2 cellular contexts compared by ENCODE assay signal in the genomic region with DNA sequence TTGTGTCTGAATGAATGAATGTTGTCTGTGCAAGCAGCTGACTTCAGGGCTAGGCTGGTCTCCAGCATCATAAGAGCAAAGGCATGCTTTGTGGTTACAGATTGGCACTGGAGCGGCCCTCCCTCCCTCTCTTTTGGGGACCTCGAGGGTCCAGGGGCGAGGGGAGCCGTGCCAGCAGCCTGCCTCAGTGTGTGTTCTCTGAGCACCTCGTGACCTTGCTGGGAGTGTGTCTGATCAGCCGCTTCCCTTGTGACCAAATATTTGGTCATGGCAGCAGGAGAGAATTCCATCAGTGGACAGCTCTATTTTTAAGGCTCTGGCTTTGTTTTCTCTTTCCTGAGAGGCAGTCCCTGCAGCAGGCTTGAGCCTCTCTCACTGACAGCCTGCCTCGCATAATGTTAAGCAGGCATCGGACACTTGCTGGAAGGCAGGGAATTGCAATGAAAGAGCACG.
TF ChIP-seq lines count a peak whose summit lies in the region.

No MANE protein-coding gene starts in this region.

TF ChIP-seq in SK-N-SH, 30 proteins besides CTCF, POLR2A, EP300 and RAD21 (continued from another document):
- TF ChIP-seq, protein P1, sequence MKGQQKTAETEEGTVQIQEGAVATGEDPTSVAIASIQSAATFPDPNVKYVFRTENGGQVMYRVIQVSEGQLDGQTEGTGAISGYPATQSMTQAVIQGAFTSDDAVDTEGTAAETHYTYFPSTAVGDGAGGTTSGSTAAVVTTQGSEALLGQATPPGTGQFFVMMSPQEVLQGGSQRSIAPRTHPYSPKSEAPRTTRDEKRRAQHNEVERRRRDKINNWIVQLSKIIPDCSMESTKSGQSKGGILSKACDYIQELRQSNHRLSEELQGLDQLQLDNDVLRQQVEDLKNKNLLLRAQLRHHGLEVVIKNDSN (IDR thresholded peaks at IDR 0.05; ENCODE audit: borderline replicate concordance, low read depth) = no peak
- TF ChIP-seq, protein P2, sequence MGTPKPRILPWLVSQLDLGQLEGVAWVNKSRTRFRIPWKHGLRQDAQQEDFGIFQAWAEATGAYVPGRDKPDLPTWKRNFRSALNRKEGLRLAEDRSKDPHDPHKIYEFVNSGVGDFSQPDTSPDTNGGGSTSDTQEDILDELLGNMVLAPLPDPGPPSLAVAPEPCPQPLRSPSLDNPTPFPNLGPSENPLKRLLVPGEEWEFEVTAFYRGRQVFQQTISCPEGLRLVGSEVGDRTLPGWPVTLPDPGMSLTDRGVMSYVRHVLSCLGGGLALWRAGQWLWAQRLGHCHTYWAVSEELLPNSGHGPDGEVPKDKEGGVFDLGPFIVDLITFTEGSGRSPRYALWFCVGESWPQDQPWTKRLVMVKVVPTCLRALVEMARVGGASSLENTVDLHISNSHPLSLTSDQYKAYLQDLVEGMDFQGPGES (IDR thresholded peaks at IDR 0.05; ENCODE audit: low read depth, low read length) = no peak
- TF ChIP-seq GABPA (IDR thresholded peaks at IDR 0.05; ENCODE audit: low read depth) = no peak
- TF ChIP-seq TAF1 (IDR thresholded peaks at IDR 0.05; ENCODE audit: borderline replicate concordance, low read depth, low read length) = no peak
- TF ChIP-seq, protein P3, sequence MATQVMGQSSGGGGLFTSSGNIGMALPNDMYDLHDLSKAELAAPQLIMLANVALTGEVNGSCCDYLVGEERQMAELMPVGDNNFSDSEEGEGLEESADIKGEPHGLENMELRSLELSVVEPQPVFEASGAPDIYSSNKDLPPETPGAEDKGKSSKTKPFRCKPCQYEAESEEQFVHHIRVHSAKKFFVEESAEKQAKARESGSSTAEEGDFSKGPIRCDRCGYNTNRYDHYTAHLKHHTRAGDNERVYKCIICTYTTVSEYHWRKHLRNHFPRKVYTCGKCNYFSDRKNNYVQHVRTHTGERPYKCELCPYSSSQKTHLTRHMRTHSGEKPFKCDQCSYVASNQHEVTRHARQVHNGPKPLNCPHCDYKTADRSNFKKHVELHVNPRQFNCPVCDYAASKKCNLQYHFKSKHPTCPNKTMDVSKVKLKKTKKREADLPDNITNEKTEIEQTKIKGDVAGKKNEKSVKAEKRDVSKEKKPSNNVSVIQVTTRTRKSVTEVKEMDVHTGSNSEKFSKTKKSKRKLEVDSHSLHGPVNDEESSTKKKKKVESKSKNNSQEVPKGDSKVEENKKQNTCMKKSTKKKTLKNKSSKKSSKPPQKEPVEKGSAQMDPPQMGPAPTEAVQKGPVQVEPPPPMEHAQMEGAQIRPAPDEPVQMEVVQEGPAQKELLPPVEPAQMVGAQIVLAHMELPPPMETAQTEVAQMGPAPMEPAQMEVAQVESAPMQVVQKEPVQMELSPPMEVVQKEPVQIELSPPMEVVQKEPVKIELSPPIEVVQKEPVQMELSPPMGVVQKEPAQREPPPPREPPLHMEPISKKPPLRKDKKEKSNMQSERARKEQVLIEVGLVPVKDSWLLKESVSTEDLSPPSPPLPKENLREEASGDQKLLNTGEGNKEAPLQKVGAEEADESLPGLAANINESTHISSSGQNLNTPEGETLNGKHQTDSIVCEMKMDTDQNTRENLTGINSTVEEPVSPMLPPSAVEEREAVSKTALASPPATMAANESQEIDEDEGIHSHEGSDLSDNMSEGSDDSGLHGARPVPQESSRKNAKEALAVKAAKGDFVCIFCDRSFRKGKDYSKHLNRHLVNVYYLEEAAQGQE (IDR thresholded peaks at IDR 0.05; ENCODE audit: low read depth, low read length) = no peak
- no peak for TF ChIP-seq NRF1 (IDR thresholded peaks at IDR 0.05; ENCODE audit: low read depth, low read length)
- no peak for TF ChIP-seq FOXJ3 (CRISPR knock-in tag; IDR thresholded peaks at IDR 0.05)

TF ChIP-seq in SK-N-SH treated with all-trans-retinoic acid at 6 μM for 48 hours, 23 proteins besides CTCF, POLR2A, EP300 and RAD21 (continued from another document):
- TF ChIP-seq ZNF70 (CRISPR knock-in tag; IDR thresholded peaks at IDR 0.05) = no peak
- TF ChIP-seq, protein P4, sequence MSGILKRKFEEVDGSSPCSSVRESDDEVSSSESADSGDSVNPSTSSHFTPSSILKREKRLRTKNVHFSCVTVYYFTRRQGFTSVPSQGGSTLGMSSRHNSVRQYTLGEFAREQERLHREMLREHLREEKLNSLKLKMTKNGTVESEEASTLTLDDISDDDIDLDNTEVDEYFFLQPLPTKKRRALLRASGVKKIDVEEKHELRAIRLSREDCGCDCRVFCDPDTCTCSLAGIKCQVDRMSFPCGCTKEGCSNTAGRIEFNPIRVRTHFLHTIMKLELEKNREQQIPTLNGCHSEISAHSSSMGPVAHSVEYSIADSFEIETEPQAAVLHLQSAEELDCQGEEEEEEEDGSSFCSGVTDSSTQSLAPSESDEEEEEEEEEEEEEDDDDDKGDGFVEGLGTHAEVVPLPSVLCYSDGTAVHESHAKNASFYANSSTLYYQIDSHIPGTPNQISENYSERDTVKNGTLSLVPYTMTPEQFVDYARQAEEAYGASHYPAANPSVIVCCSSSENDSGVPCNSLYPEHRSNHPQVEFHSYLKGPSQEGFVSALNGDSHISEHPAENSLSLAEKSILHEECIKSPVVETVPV (CRISPR knock-in tag; IDR thresholded peaks at IDR 0.05) = no peak
- no peak for TF ChIP-seq ZFP30 (CRISPR knock-in tag; IDR thresholded peaks at IDR 0.05)
- TF ChIP-seq, protein P5, sequence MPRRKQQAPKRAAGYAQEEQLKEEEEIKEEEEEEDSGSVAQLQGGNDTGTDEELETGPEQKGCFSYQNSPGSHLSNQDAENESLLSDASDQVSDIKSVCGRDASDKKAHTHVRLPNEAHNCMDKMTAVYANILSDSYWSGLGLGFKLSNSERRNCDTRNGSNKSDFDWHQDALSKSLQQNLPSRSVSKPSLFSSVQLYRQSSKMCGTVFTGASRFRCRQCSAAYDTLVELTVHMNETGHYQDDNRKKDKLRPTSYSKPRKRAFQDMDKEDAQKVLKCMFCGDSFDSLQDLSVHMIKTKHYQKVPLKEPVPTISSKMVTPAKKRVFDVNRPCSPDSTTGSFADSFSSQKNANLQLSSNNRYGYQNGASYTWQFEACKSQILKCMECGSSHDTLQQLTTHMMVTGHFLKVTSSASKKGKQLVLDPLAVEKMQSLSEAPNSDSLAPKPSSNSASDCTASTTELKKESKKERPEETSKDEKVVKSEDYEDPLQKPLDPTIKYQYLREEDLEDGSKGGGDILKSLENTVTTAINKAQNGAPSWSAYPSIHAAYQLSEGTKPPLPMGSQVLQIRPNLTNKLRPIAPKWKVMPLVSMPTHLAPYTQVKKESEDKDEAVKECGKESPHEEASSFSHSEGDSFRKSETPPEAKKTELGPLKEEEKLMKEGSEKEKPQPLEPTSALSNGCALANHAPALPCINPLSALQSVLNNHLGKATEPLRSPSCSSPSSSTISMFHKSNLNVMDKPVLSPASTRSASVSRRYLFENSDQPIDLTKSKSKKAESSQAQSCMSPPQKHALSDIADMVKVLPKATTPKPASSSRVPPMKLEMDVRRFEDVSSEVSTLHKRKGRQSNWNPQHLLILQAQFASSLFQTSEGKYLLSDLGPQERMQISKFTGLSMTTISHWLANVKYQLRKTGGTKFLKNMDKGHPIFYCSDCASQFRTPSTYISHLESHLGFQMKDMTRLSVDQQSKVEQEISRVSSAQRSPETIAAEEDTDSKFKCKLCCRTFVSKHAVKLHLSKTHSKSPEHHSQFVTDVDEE (CRISPR knock-in tag; IDR thresholded peaks at IDR 0.05) = no peak
- TF ChIP-seq, protein P6, sequence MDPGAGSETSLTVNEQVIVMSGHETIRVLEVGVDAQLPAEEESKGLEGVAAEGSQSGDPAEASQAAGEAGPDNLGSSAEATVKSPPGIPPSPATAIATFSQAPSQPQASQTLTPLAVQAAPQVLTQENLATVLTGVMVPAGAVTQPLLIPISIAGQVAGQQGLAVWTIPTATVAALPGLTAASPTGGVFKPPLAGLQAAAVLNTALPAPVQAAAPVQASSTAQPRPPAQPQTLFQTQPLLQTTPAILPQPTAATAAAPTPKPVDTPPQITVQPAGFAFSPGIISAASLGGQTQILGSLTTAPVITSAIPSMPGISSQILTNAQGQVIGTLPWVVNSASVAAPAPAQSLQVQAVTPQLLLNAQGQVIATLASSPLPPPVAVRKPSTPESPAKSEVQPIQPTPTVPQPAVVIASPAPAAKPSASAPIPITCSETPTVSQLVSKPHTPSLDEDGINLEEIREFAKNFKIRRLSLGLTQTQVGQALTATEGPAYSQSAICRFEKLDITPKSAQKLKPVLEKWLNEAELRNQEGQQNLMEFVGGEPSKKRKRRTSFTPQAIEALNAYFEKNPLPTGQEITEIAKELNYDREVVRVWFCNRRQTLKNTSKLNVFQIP (CRISPR knock-in tag; IDR thresholded peaks at IDR 0.05; ENCODE audit: borderline replicate concordance, low read depth) = no peak
- no peak for TF ChIP-seq ARNTL (CRISPR knock-in tag; IDR thresholded peaks at IDR 0.05; ENCODE audit: borderline replicate concordance, low read depth)
- TF ChIP-seq ZNF565 (CRISPR knock-in tag; conservative IDR thresholded peaks at IDR 0.05; ENCODE audit: low read depth) = no peak
- TF ChIP-seq PPARA (CRISPR knock-in tag; IDR thresholded peaks at IDR 0.05; ENCODE audit: borderline replicate concordance) = no peak
- no peak for TF ChIP-seq RARB (CRISPR knock-in tag; IDR thresholded peaks at IDR 0.05)
- TF ChIP-seq ZNF8 (CRISPR knock-in tag; IDR thresholded peaks at IDR 0.05) = no peak
TF ChIP-seq in SK-N-SH treated with all-trans-retinoic acid at 6 μM for 48 hours: peak in this region for 0.
